Comparison of ENCODE assay signal across 20 cellular contexts in the genomic region with DNA sequence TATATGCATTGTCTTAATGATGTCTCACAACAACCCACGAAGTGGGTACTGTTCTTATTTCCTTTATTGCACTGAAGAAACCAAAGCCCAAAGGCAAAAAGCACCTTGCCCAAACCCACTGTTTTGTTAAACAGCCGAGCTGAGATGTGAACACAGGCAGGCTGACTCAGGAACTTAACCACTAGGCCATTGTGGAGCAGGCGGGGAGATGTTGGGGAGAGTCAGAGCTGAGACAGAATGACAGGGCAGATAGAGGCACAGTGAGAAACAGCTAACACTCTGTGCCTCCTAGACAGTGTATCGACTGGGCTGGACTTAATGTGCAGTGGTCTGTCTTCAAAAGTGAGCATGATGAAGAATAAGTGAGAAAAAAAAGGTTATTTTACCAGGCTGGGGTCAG. TPM values are rescaled to one million over a fixed set of nuclear protein-coding genes. Genes with fewer than 3 reads are reported as not detected.
DNase-seq lines count a peak whose midpoint lies in the region; ATAC-seq, FAIRE-seq and TF ChIP-seq lines count a peak whose summit lies in the region.
"Had no signal": no experiment of that assay in that cellular context is flagged by ENCODE, and none has a peak within 500 bp of the region (broad histone marks: within the 10 kb centered on the region; RNA-seq: fewer than 3 reads in every experiment).

No MANE protein-coding gene starts in this region.

- H3K9ac ChIP-seq in endodermal cell (ENCODE audit: extremely low read depth, low read length, poor library complexity, severe bottlenecking), result no peak overlapping the region

- POLR2A ChIA-PET in activated CD4-positive, alpha-beta memory T cell treated with anti-CD3 and anti-CD28 coated beads for 36 hours (lab: Charles Lee), result no interaction called here
- POLR2A ChIA-PET in activated CD4-positive, alpha-beta memory T cell treated with anti-CD3 and anti-CD28 coated beads, Interleukin-2, amount 10 ng/mL, durations not matched to agents 7 days and 5 days (lab: Charles Lee), result no interaction called here

- H3K4me1 ChIP-seq in endodermal cell (ENCODE audit: control insufficient read depth, insufficient read depth, low read length) (no peaks in the 10 kb centered on the region), small intestine (ENCODE audit: control insufficient read depth in 2 of 2, insufficient read depth in 1 of 2, low read depth in 1 of 2, low read length in 1 of 2) (no peaks in the 10 kb centered on the region)

- H3K4me3 ChIP-seq in endodermal cell (ENCODE audit: low read length), result no peak overlapping the region
- H3K4me3 ChIP-seq in WERI-Rb-1 (ENCODE audit: low read depth, low read length), result no peak overlapping the region
- H3K4me3 ChIP-seq in small intestine (ENCODE audit: low read depth in 1 of 2, low read length in 2 of 2), result no peak overlapping the region

- intact Hi-C loops in activated CD4-positive, alpha-beta memory T cell treated with anti-CD3 and anti-CD28 coated beads for 36 hours (cut with micrococcal nuclease), result no loop called here

- no peak overlapping the region for H3K4me3 Mint-ChIP-seq in activated CD4-positive, alpha-beta memory T cell treated with anti-CD3 and anti-CD28 coated beads for 36 hours
- H3K4me3 Mint-ChIP-seq in activated CD4-positive, alpha-beta memory T cell treated with anti-CD3 and anti-CD28 coated beads, Interleukin-2, amount 10 ng/mL, durations not matched to agents 7 days and 5 days, result no peak overlapping the region
- H3K4me3 Mint-ChIP-seq in endodermal cell, result no peak overlapping the region
- H3K4me3 Mint-ChIP-seq in stimulated activated effector memory CD8-positive, alpha-beta T cell treated with anti-CD3 and anti-CD28 coated beads, Interleukin-12 subunit alpha, Interleukin-12 subunit beta, amount 100 ng/mL, for 72 hours, result no peak overlapping the region
- H3K4me3 Mint-ChIP-seq: activated naive CD8-positive, alpha-beta T cell treated with anti-CD3 and anti-CD28 coated beads, Interleukin-2, amount 10 ng/mL, durations not matched to agents 7 days and 5 days; CD4-positive, alpha-beta memory T cell; T-helper 1 cell treated with Interleukin-12 subunit alpha and Interleukin-12 subunit beta and Interleukin-4 antibody, amounts not matched to agents 30 μg/mL and 1 μg/mL, for 36 hours had no signal

- H3K9me3 Mint-ChIP-seq in activated CD4-positive, alpha-beta memory T cell treated with anti-CD3 and anti-CD28 coated beads for 36 hours, result no peaks in the 10 kb centered on the region
- H3K9me3 Mint-ChIP-seq in activated CD4-positive, alpha-beta memory T cell treated with anti-CD3 and anti-CD28 coated beads, Interleukin-2, amount 10 ng/mL, durations not matched to agents 7 days and 5 days, result no peaks in the 10 kb centered on the region
- H3K9me3 Mint-ChIP-seq in endodermal cell, result peaks cover 7% of the 10 kb centered on the region
- no peaks in the 10 kb centered on the region for H3K9me3 Mint-ChIP-seq in stimulated activated effector memory CD8-positive, alpha-beta T cell treated with anti-CD3 and anti-CD28 coated beads, Interleukin-12 subunit alpha, Interleukin-12 subunit beta, amount 100 ng/mL, for 72 hours
- H3K9me3 Mint-ChIP-seq: T-helper 1 cell treated with Interleukin-12 subunit alpha and Interleukin-12 subunit beta and Interleukin-4 antibody, amounts not matched to agents 30 μg/mL and 1 μg/mL, for 36 hours had no signal

- DNase-seq in activated CD4-positive, alpha-beta memory T cell treated with anti-CD3 and anti-CD28 coated beads for 36 hours, result peak; percentile 38
- DNase-seq in activated CD4-positive, alpha-beta memory T cell treated with anti-CD3 and anti-CD28 coated beads, Interleukin-2, amount 10 ng/mL, durations not matched to agents 7 days and 5 days, result no peak
- DNase-seq in OCI-M1 (lab: John Stamatoyannopoulos, UW) (peak; percentile 24), endodermal cell (peak; percentile 20), WERI-Rb-1 (no peak), small intestine (no peak)
- DNase-seq in stimulated activated effector memory CD8-positive, alpha-beta T cell treated with anti-CD3 and anti-CD28 coated beads, Interleukin-12 subunit alpha, Interleukin-12 subunit beta, amount 100 ng/mL, for 72 hours (ENCODE audit: low spot score in 2 of 2), result no peak
- DNase-seq: ACHN; activated naive CD8-positive, alpha-beta T cell treated with anti-CD3 and anti-CD28 coated beads, Interleukin-2, amount 10 ng/mL, durations not matched to agents 7 days and 5 days; caudate nucleus; CD4-positive, alpha-beta memory T cell; DND-41; hypothalamus; NCI-H1930; NCI-H446 treated with DMSO at 0.1 percent for 48 hours; retina; SIG-M5 had no signal

- no peaks in the 10 kb centered on the region for H3K36me3 Mint-ChIP-seq in activated CD4-positive, alpha-beta memory T cell treated with anti-CD3 and anti-CD28 coated beads for 36 hours
- no peaks in the 10 kb centered on the region for H3K36me3 Mint-ChIP-seq in activated CD4-positive, alpha-beta memory T cell treated with anti-CD3 and anti-CD28 coated beads, Interleukin-2, amount 10 ng/mL, durations not matched to agents 7 days and 5 days (ENCODE audit: low read depth)
- no peaks in the 10 kb centered on the region for H3K36me3 Mint-ChIP-seq in endodermal cell (ENCODE audit: low read depth)
- H3K36me3 Mint-ChIP-seq in stimulated activated effector memory CD8-positive, alpha-beta T cell treated with anti-CD3 and anti-CD28 coated beads, Interleukin-12 subunit alpha, Interleukin-12 subunit beta, amount 100 ng/mL, for 72 hours, result no peaks in the 10 kb centered on the region
- H3K36me3 Mint-ChIP-seq: activated naive CD8-positive, alpha-beta T cell treated with anti-CD3 and anti-CD28 coated beads, Interleukin-2, amount 10 ng/mL, durations not matched to agents 7 days and 5 days had no signal

- H3K27ac ChIP-seq in endodermal cell (ENCODE audit: low read depth, low read length) (no peak overlapping the region), WERI-Rb-1 (no peak overlapping the region), small intestine (ENCODE audit: low read depth in 1 of 2, low read length in 1 of 2) (no peak overlapping the region)

- H3K36me3 ChIP-seq in endodermal cell (ENCODE audit: control insufficient read depth, insufficient read depth, low read length), result no peaks in the 10 kb centered on the region
- no peaks in the 10 kb centered on the region for H3K36me3 ChIP-seq in WERI-Rb-1
- H3K36me3 ChIP-seq in small intestine (ENCODE audit: control insufficient read depth in 2 of 2, insufficient read depth in 2 of 2, low read length in 2 of 2), result no peaks in the 10 kb centered on the region

- 82 to 85% methylated on average over 3 to 4 of the region's 4 CpGs for WGBS in endodermal cell (ENCODE audit: insufficient coverage in 1 of 2, insufficient read length in 1 of 2), 2 experiments
- 74 to 91% (median 77%) methylated on average over 4 of the region's 4 CpGs for WGBS in small intestine, 3 donors

- ATAC-seq in stimulated activated effector memory CD8-positive, alpha-beta T cell treated with anti-CD3 and anti-CD28 coated beads, Interleukin-12 subunit alpha, Interleukin-12 subunit beta, amount 100 ng/mL, for 72 hours, result peak; percentile 97
- ATAC-seq in GM21528 (IDR thresholded peaks at IDR 0.05; ENCODE audit: low FRiP score, unreplicated experiment), result no peak

- FAIRE-seq in small intestine (lab: Jason Lieb, UNC), result no peak
- FAIRE-seq: urothelium cell line had no signal

- peaks cover 10% of the 10 kb centered on the region for H3K27me3 Mint-ChIP-seq in activated CD4-positive, alpha-beta memory T cell treated with anti-CD3 and anti-CD28 coated beads for 36 hours
- peaks cover 7% of the 10 kb centered on the region for H3K27me3 Mint-ChIP-seq in activated CD4-positive, alpha-beta memory T cell treated with anti-CD3 and anti-CD28 coated beads, Interleukin-2, amount 10 ng/mL, durations not matched to agents 7 days and 5 days
- H3K27me3 Mint-ChIP-seq in endodermal cell (ENCODE audit: insufficient read depth), result peaks cover 27% of the 10 kb centered on the region

- CTCF ChIA-PET in activated CD4-positive, alpha-beta memory T cell treated with anti-CD3 and anti-CD28 coated beads for 36 hours (lab: Charles Lee), result no interaction called here
- CTCF ChIA-PET in activated CD4-positive, alpha-beta memory T cell treated with anti-CD3 and anti-CD28 coated beads, Interleukin-2, amount 10 ng/mL, durations not matched to agents 7 days and 5 days (lab: Charles Lee), result no interaction called here

- H3K27ac Mint-ChIP-seq in activated CD4-positive, alpha-beta memory T cell treated with anti-CD3 and anti-CD28 coated beads for 36 hours, result no peak overlapping the region
- H3K27ac Mint-ChIP-seq in activated CD4-positive, alpha-beta memory T cell treated with anti-CD3 and anti-CD28 coated beads, Interleukin-2, amount 10 ng/mL, durations not matched to agents 7 days and 5 days, result no peak overlapping the region
- H3K27ac Mint-ChIP-seq in endodermal cell, result no peak overlapping the region
- H3K27ac Mint-ChIP-seq in stimulated activated effector memory CD8-positive, alpha-beta T cell treated with anti-CD3 and anti-CD28 coated beads, Interleukin-12 subunit alpha, Interleukin-12 subunit beta, amount 100 ng/mL, for 72 hours, result no peak overlapping the region
- H3K27ac Mint-ChIP-seq: activated naive CD8-positive, alpha-beta T cell treated with anti-CD3 and anti-CD28 coated beads, Interleukin-2, amount 10 ng/mL, durations not matched to agents 7 days and 5 days; CD4-positive, alpha-beta memory T cell; T-helper 1 cell treated with Interleukin-12 subunit alpha and Interleukin-12 subunit beta and Interleukin-4 antibody, amounts not matched to agents 30 μg/mL and 1 μg/mL, for 36 hours had no signal

- H3K27me3 ChIP-seq in endodermal cell (ENCODE audit: control insufficient read depth, insufficient read depth, low read length, poor library complexity, severe bottlenecking) (peaks cover 7% of the 10 kb centered on the region), WERI-Rb-1 (ENCODE audit: insufficient read depth, low read depth, severe bottlenecking) (no peaks in the 10 kb centered on the region), small intestine (ENCODE audit: control insufficient read depth in 2 of 2, insufficient read depth in 2 of 2, low read length in 2 of 2) (peaks cover 0 to 5% of the 10 kb centered on the region in 2 donors)

- no peaks in the 10 kb centered on the region for H3K9me3 ChIP-seq in endodermal cell (ENCODE audit: control insufficient read depth, low read length)
- no peaks in the 10 kb centered on the region for H3K9me3 ChIP-seq in WERI-Rb-1 (ENCODE audit: severe bottlenecking)
- no peaks in the 10 kb centered on the region for H3K9me3 ChIP-seq in small intestine (ENCODE audit: control insufficient read depth, low read depth)

- TF ChIP-seq CTCF in endodermal cell (conservative IDR thresholded peaks at IDR 0.05) (no peak), WERI-Rb-1 (IDR thresholded peaks at IDR 0.05; ENCODE audit: low read depth, low read length) (no peak)

- no peaks in the 10 kb centered on the region for H3K4me1 Mint-ChIP-seq in activated CD4-positive, alpha-beta memory T cell treated with anti-CD3 and anti-CD28 coated beads for 36 hours (ENCODE audit: low read depth)
- peaks cover 6% of the 10 kb centered on the region for H3K4me1 Mint-ChIP-seq in activated CD4-positive, alpha-beta memory T cell treated with anti-CD3 and anti-CD28 coated beads, Interleukin-2, amount 10 ng/mL, durations not matched to agents 7 days and 5 days
- H3K4me1 Mint-ChIP-seq in endodermal cell, result peaks cover 7% of the 10 kb centered on the region
- H3K4me1 Mint-ChIP-seq in stimulated activated effector memory CD8-positive, alpha-beta T cell treated with anti-CD3 and anti-CD28 coated beads, Interleukin-12 subunit alpha, Interleukin-12 subunit beta, amount 100 ng/mL, for 72 hours, result peaks cover 8% of the 10 kb centered on the region
- H3K4me1 Mint-ChIP-seq: CD4-positive, alpha-beta memory T cell had no signal

RNA-seq across cellular contexts. Expression of gene RPLP1, which starts 56.5 kb away (rescaled TPM):
- 1,000 to 10,000 TPM; 2,547 to 2,620 TPM for total RNA-seq in activated CD4-positive, alpha-beta memory T cell treated with anti-CD3 and anti-CD28 coated beads for 36 hours
- total RNA-seq in activated CD4-positive, alpha-beta memory T cell treated with anti-CD3 and anti-CD28 coated beads, Interleukin-2, amount 10 ng/mL, durations not matched to agents 7 days and 5 days, result 1,000 to 10,000 TPM; 1,524 to 1,535 TPM
- total RNA-seq in endodermal cell, result 1,000 to 10,000 TPM; 1,560 to 1,563 TPM
- 2,242 TPM for polyA plus RNA-seq in endodermal cell (2013, experiment 1 of 2)
- 2,014 TPM for polyA plus RNA-seq in endodermal cell (2013, experiment 2 of 2)
- polyA plus RNA-seq in small intestine, result 1,000 to 10,000 TPM in 2 of 3 donors, 100 to 1,000 TPM in 1; 975 to 2,388 (median 1,802) TPM

Comparison
In these comparisons a context has a peak if more than half of its experiments do, and no peak if none do; other contexts are left out.
1. DNase-seq: peak in activated CD4-positive, alpha-beta memory T cell treated with anti-CD3 and anti-CD28 coated beads for 36 hours (single experiment), OCI-M1 (single experiment) and endodermal cell (single experiment); none in activated CD4-positive, alpha-beta memory T cell treated with anti-CD3 and anti-CD28 coated beads, Interleukin-2, amount 10 ng/mL, durations not matched to agents 7 days and 5 days (single experiment), stimulated activated effector memory CD8-positive, alpha-beta T cell treated with anti-CD3 and anti-CD28 coated beads, Interleukin-12 subunit alpha, Interleukin-12 subunit beta, amount 100 ng/mL, for 72 hours (0 of 2), WERI-Rb-1 (single experiment) and small intestine (single experiment).